1 cellular context compared by ENCODE assay signal in the genomic region with DNA sequence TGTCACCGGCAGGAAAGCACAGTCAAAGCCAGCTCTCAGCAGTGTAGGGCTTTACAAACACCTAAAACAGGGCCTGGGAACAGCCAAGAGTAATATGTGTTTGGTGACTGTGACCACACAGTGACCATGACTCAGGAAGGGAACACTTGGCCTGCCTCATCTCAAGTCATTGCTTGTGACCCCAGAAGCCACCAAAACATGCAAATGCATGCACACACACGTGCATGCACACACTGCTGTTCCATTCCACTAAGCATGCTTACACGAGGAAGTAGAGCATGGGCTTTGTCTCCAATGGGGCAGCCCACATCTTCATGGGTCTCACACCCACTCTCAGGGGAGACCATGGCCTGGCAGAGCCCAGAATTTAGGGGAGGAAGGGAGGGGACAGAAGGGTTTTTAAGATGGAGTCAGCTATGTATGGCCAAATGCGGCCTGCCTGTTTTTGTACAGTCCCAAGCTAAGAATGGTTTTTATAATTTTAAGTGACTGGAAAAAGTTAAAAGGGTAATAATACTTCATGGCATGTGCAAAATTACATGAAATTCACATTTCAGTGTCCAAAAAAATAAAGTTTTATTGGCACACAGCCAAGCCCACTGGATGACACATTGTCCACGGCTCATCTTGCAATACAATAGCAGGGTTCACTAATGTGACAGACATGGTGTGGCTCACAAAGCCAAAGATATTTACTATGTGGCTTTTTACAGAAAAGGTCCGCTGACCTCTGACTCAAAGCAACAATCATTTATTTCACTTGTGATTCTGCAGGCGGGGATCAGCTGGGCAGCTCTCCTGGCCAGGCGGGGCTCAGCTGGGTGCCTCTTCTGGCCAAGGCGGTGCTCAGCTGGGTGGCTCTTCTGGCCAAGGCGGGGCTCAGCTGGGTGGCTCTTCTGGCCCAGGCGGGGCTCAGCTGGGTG.
TF ChIP-seq lines count a peak whose summit lies in the region.

No MANE protein-coding gene starts in this region.

TF ChIP-seq in GM12878, 131 proteins besides CTCF, POLR2A, EP300 and RAD21:
- TF ChIP-seq, protein P1, sequence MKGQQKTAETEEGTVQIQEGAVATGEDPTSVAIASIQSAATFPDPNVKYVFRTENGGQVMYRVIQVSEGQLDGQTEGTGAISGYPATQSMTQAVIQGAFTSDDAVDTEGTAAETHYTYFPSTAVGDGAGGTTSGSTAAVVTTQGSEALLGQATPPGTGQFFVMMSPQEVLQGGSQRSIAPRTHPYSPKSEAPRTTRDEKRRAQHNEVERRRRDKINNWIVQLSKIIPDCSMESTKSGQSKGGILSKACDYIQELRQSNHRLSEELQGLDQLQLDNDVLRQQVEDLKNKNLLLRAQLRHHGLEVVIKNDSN (IDR thresholded peaks at IDR 0.05; ENCODE audit: borderline replicate concordance, extremely low read length, insufficient read depth, low read depth, low read length) = peak; percentile 19
- peak; percentile 88; the same call in 1 of the 2 replicates for TF ChIP-seq CBX5 (IDR thresholded peaks at IDR 0.05; ENCODE audit: low read depth)
- TF ChIP-seq TARDBP (IDR thresholded peaks at IDR 0.05; ENCODE audit: borderline replicate concordance) = no peak
- TF ChIP-seq CREM (IDR thresholded peaks at IDR 0.05; ENCODE audit: low read depth) = no peak
- TF ChIP-seq BHLHE40 (IDR thresholded peaks at IDR 0.05; ENCODE audit: borderline replicate concordance in 1 of 2, low read depth in 2 of 2, low read length in 1 of 2) = peak; percentile 61 to 69; a peak in 3 of 4 replicates
- TF ChIP-seq RUNX3 (IDR thresholded peaks at IDR 0.05; ENCODE audit: low read length) = peak; percentile 64
TF ChIP-seq in GM12878: peak in this region for 4.
